10 cellular contexts compared by ENCODE assay signal in genomic region chr1:178057863-178058576, GRCh38. TPM values are rescaled to one million over a fixed set of nuclear protein-coding genes. Genes with fewer than 3 reads are reported as not detected.
DNase-seq lines count a peak whose midpoint lies in the region; ATAC-seq, FAIRE-seq and TF ChIP-seq lines count a peak whose summit lies in the region.
"Had no signal": no experiment of that assay in that cellular context is flagged by ENCODE, and none has a peak within 500 bp of the region (broad histone marks: within the 10 kb centered on the region; RNA-seq: fewer than 3 reads in every experiment).

No MANE protein-coding gene starts in this region.

- H3K4me1 ChIP-seq in HepG2 (ENCODE audit: insufficient read depth, low read length) (peaks cover 79% of the 10 kb centered on the region), thoracic aorta (ENCODE audit: control insufficient read depth in 1 of 2, low read depth in 2 of 2) (peaks cover 18 to 53% of the 10 kb centered on the region in 2 donors)

- TF ChIP-seq CTCF in HepG2 (CRISPR knock-in tag; IDR thresholded peaks at IDR 0.05) (no peak), thoracic aorta (IDR thresholded peaks at IDR 0.05) (no peak)

- no peak overlapping the region for H3K9ac ChIP-seq in HepG2 (ENCODE audit: insufficient read depth, low read depth, low read length)

- H3K79me2 ChIP-seq in HepG2 (ENCODE audit: insufficient read depth, low read length), result no peaks in the 10 kb centered on the region

- H3K4me1 Mint-ChIP-seq in dendritic cell treated with granulocyte-macrophage colony-stimulating factor and Interleukin-4, amounts not matched to agents 40 ng/mL and 50 ng/mL, for 4 days (ENCODE audit: low read depth), result peaks cover 64% of the 10 kb centered on the region

- no peak for TF ChIP-seq RAD21 in HepG2 (CRISPR knock-in tag; IDR thresholded peaks at IDR 0.05)

- H3K27me3 ChIP-seq in HepG2 (ENCODE audit: control insufficient read depth in 1 of 2, insufficient read depth in 2 of 2, low read length in 2 of 2) (no peaks in the 10 kb centered on the region), thoracic aorta (replicated peaks; ENCODE audit: insufficient read depth) (no peaks in the 10 kb centered on the region)

- H3K9me3 ChIP-seq in HepG2 (ENCODE audit: low read length) (no peaks in the 10 kb centered on the region), thoracic aorta (no peaks in the 10 kb centered on the region)

- no peak for FAIRE-seq in HepG2 (lab: Jason Lieb, UNC)
- FAIRE-seq: endometrium had no signal

- ATAC-seq in HepG2, result no peak
- ATAC-seq in thoracic aorta (ENCODE audit: insufficient number of reproducible peaks, low FRiP score, low read depth), result no peak
- ATAC-seq in GM19395 (IDR thresholded peaks at IDR 0.05; ENCODE audit: unreplicated experiment), result no peak

- BruUV-seq in HepG2 (replicated peaks; lab: Mats Ljungman, UMichigan), result no TSS peak

- H3K36me3 ChIP-seq in HepG2 (replicated peaks in 1 of 2; ENCODE audit: control insufficient read depth in 1 of 2, insufficient read depth in 2 of 2, low read length in 2 of 2) (no peaks in the 10 kb centered on the region), thoracic aorta (no peaks in the 10 kb centered on the region)

- in situ Hi-C loops in HepG2 (cut with HindIII; ENCODE audit: extremely low pct_ligation_motif_present, low pct_unique_long_range_greater_than_20kb), result loop anchor here (10.0 kb wide), 1 partner anchor 127 kb away; no protein-coding TSS in a partner anchor
- in situ Hi-C loops in G401 (cut with HindIII; ENCODE audit: low sequenced_read_pairs), result no loop called here

- no peak for TF ChIP-seq POLR2A in HepG2 (IDR thresholded peaks at IDR 0.05; ENCODE audit: insufficient read depth in 1 of 2, low read depth in 2 of 2, low read length in 2 of 2)

- H3K27me3 Mint-ChIP-seq in dendritic cell treated with granulocyte-macrophage colony-stimulating factor and Interleukin-4, amounts not matched to agents 40 ng/mL and 50 ng/mL, for 4 days, result no peaks in the 10 kb centered on the region

- H2AFZ ChIP-seq in HepG2 (ENCODE audit: low read length), result no peak overlapping the region

- H3K36me3 Mint-ChIP-seq in dendritic cell treated with granulocyte-macrophage colony-stimulating factor and Interleukin-4, amounts not matched to agents 40 ng/mL and 50 ng/mL, for 4 days (ENCODE audit: low read depth), result no peaks in the 10 kb centered on the region

- POLR2A ChIA-PET in HepG2 (lab: Yijun Ruan, JAX), result no interaction called here

- intact Hi-C loops in dendritic cell treated with granulocyte-macrophage colony-stimulating factor and Interleukin-4, amounts not matched to agents 40 ng/mL and 50 ng/mL, for 4 days (cut with micrococcal nuclease), result loop anchor here (2.0 to 5.0 kb wide), 2 partner anchors 35 to 74 kb away; no protein-coding TSS in a partner anchor
- intact Hi-C loops in HepG2 (cut with micrococcal nuclease; ENCODE audit: unreplicated experiment), result loop anchor here (2.0 kb wide), 1 partner anchor 99 kb away; no protein-coding TSS in a partner anchor

- peak overlapping the region; percentile 80 for H3K27ac Mint-ChIP-seq in dendritic cell treated with granulocyte-macrophage colony-stimulating factor and Interleukin-4, amounts not matched to agents 40 ng/mL and 50 ng/mL, for 4 days

- DNase-seq in M059J (ENCODE audit: low read depth) (peak; percentile 47), HepG2 (ENCODE audit: low spot score) (no peak), thoracic aorta (ENCODE audit: low spot score) (no peak), SW480 (ENCODE audit: low spot score) (no peak), G401 (ENCODE audit: low spot score) (no peak), GM19238 (ENCODE audit: insufficient read length, low spot score) (no peak)
- DNase-seq: T1000 had no signal

- H3K4me3 ChIP-seq in HepG2 (replicated peaks in 1 of 3; ENCODE audit: insufficient read depth in 1 of 3, low read depth in 2 of 3, low read length in 3 of 3), result no peak overlapping the region
- no peak overlapping the region for H3K4me3 ChIP-seq in thoracic aorta

- no peaks in the 10 kb centered on the region for H4K20me1 ChIP-seq in HepG2 (ENCODE audit: insufficient read depth, low read length)

- no peak overlapping the region for H3K4me3 Mint-ChIP-seq in dendritic cell treated with granulocyte-macrophage colony-stimulating factor and Interleukin-4, amounts not matched to agents 40 ng/mL and 50 ng/mL, for 4 days

- H3K27ac ChIP-seq in HepG2 (ENCODE audit: extremely low read length, insufficient read depth, low read length), result no peak overlapping the region
- H3K27ac ChIP-seq in thoracic aorta, result peak overlapping the region; percentile 33 to 38

- WGBS in HepG2 (ENCODE audit: low lambda C conversion rate), result 79% methylated on average over 8 of the region's 8 CpGs

- TF ChIP-seq EP300 in HepG2 (IDR thresholded peaks at IDR 0.05; ENCODE audit: low read depth in 2 of 2, low read length in 2 of 2) (no peak), HepG2 (CRISPR knock-in tag; IDR thresholded peaks at IDR 0.05; ENCODE audit: borderline replicate concordance) (no peak)

- CTCF ChIA-PET in HepG2 (lab: Yijun Ruan, JAX; ENCODE audit: low intra/inter-chr PET ratio, low total read pairs), result no interaction called here

- H3K4me2 ChIP-seq in HepG2 (ENCODE audit: low read depth, low read length), result no peak overlapping the region

- H3K9me3 Mint-ChIP-seq in dendritic cell treated with granulocyte-macrophage colony-stimulating factor and Interleukin-4, amounts not matched to agents 40 ng/mL and 50 ng/mL, for 4 days, result no peaks in the 10 kb centered on the region

TF ChIP-seq in HepG2, 621 proteins besides CTCF, POLR2A, EP300 and RAD21 (continues in another document):
- no peak for TF ChIP-seq ZNF234 (CRISPR knock-in tag; conservative IDR thresholded peaks at IDR 0.05)
- no peak for TF ChIP-seq ZNF782 (CRISPR knock-in tag; IDR thresholded peaks at IDR 0.05; ENCODE audit: borderline replicate concordance)
- TF ChIP-seq, protein P1, sequence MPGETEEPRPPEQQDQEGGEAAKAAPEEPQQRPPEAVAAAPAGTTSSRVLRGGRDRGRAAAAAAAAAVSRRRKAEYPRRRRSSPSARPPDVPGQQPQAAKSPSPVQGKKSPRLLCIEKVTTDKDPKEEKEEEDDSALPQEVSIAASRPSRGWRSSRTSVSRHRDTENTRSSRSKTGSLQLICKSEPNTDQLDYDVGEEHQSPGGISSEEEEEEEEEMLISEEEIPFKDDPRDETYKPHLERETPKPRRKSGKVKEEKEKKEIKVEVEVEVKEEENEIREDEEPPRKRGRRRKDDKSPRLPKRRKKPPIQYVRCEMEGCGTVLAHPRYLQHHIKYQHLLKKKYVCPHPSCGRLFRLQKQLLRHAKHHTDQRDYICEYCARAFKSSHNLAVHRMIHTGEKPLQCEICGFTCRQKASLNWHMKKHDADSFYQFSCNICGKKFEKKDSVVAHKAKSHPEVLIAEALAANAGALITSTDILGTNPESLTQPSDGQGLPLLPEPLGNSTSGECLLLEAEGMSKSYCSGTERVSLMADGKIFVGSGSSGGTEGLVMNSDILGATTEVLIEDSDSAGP (CRISPR knock-in tag; IDR thresholded peaks at IDR 0.05; ENCODE audit: borderline replicate concordance), result no peak
- no peak for TF ChIP-seq ZNF530 (CRISPR knock-in tag; IDR thresholded peaks at IDR 0.05; ENCODE audit: low read depth)
- TF ChIP-seq FOXK1 (CRISPR knock-in tag; IDR thresholded peaks at IDR 0.05; ENCODE audit: borderline replicate concordance, low read depth), result no peak
- no peak for TF ChIP-seq XBP1 (CRISPR knock-in tag; IDR thresholded peaks at IDR 0.05)
- no peak for TF ChIP-seq ATM (IDR thresholded peaks at IDR 0.05; ENCODE audit: borderline replicate concordance)
- no peak for TF ChIP-seq RBFOX2 (IDR thresholded peaks at IDR 0.05; ENCODE audit: low read depth, low read length)
- no peak for TF ChIP-seq ATF7-NPFF (CRISPR knock-in tag; IDR thresholded peaks at IDR 0.05; ENCODE audit: low read depth)
- TF ChIP-seq MAX (IDR thresholded peaks at IDR 0.05), result 0 out of 2 replicates have a peak, but pooled peaks have one; percentile 18
- no peak for TF ChIP-seq BRD4 (CRISPR knock-in tag; IDR thresholded peaks at IDR 0.05)

RNA-seq across cellular contexts. Expression of gene RASAL2, which starts 35.9 kb away (rescaled TPM):
- 9.7 and 14.8 TPM in 2 replicates for total RNA-seq in M059J (2014; rRNA removed; shearing (Covaris generic))
- total RNA-seq in HepG2 (2016; rRNA removed; fragmentation: Illumina TruSeq; extraction: Trizol), result 5.4 and 6.4 TPM in 2 replicates
- total RNA-seq in HepG2 (2016; cell fraction: cytosol; rRNA removed; fragmentation: Illumina TruSeq; extraction: Trizol; ENCODE audit: low read depth), result 1.5 and 1.8 TPM in 2 replicates
- 5.2 and 6.3 TPM in 2 replicates for total RNA-seq in HepG2 (2016; cell fraction: insoluble cytoplasmic fraction; rRNA removed; fragmentation: Illumina TruSeq; extraction: Trizol)
- total RNA-seq in HepG2 (2016; cell fraction: membrane; rRNA removed; fragmentation: Illumina TruSeq; extraction: Trizol), result 1.9 and 2.0 TPM in 2 replicates
- total RNA-seq in HepG2 (2016; cell fraction: nucleus; rRNA removed; fragmentation: Illumina TruSeq; extraction: Trizol), result 9.0 and 10.9 TPM in 2 replicates
- polyA plus RNA-seq in HepG2 (2011; rRNA removed), result 4.6 and 5.9 TPM in 2 replicates
- 3.1 and 3.2 TPM in 2 replicates for polyA plus RNA-seq in HepG2 (2011; cell fraction: cytosol; rRNA removed)
- 13.0 and 15.7 TPM in 2 replicates for polyA plus RNA-seq in HepG2 (2011; cell fraction: nucleus; rRNA removed)
- polyA plus RNA-seq in HepG2 (2012), result 3.0 and 3.2 TPM in 2 replicates
- polyA plus RNA-seq in HepG2 (2016; cell fraction: cytosol; fragmentation: Illumina TruSeq; extraction: Trizol; ENCODE audit: low read depth), result 0.06 and 0.07 TPM in 2 replicates
- 4.1 and 4.5 TPM in 2 replicates for polyA plus RNA-seq in HepG2 (2016; cell fraction: insoluble cytoplasmic fraction; fragmentation: Illumina TruSeq; extraction: Trizol; ENCODE audit: low read depth)
- polyA plus RNA-seq in HepG2 (2016; cell fraction: membrane; fragmentation: Illumina TruSeq; extraction: Trizol; ENCODE audit: low read depth), result 0.26 and 0.38 TPM in 2 replicates
- polyA plus RNA-seq in HepG2 (2016; cell fraction: nucleus; fragmentation: Illumina TruSeq; extraction: Trizol; ENCODE audit: insufficient read depth, low read depth), result 8.1 and 9.7 TPM in 2 replicates
- 15.5 and 36.8 TPM in 2 replicates for polyA minus RNA-seq in HepG2 (2011; rRNA and poly(A)+ RNA removed; ENCODE audit: low replicate concordance)
- polyA minus RNA-seq in HepG2 (2011; cell fraction: cytosol; rRNA and poly(A)+ RNA removed), result 6.7 and 8.0 TPM in 2 replicates
- 34.3 and 40.3 TPM in 2 replicates for polyA minus RNA-seq in HepG2 (2011; cell fraction: nucleus; rRNA and poly(A)+ RNA removed)
- total RNA-seq in thoracic aorta, result 10 to 100 TPM; 38.0 to 45.1 TPM
- 16.6 and 18.5 TPM in 2 replicates for total RNA-seq in G401 (2014; rRNA removed; shearing (Covaris generic))
